In genomic region chr6:125748534-125749111, GRCh38 we compare ENCODE assay signal across 8 cellular contexts. TPM values are rescaled to one million over a fixed set of nuclear protein-coding genes. Genes with fewer than 3 reads are reported as not detected.
DNase-seq lines count a peak whose midpoint lies in the region; ATAC-seq and TF ChIP-seq lines count a peak whose summit lies in the region.

No MANE protein-coding gene starts in this region.

- peak overlapping the region; percentile 52 to 72 for H3K4me3 ChIP-seq in gastroesophageal sphincter
- H3K4me3 ChIP-seq in gastrocnemius medialis, result peak overlapping the region; percentile 73 to 86 (median 85)

- TF ChIP-seq POLR2A in gastroesophageal sphincter (IDR thresholded peaks at IDR 0.05) (no peak), gastrocnemius medialis (IDR thresholded peaks at IDR 0.05) (no peak)

- H3K4me1 ChIP-seq in gastroesophageal sphincter (peaks cover 0 to 38% (median 7%) of the 10 kb centered on the region in 3 donors), gastrocnemius medialis (peaks cover 12 to 34% of the 10 kb centered on the region in 2 donors)

- H3K36me3 ChIP-seq in gastroesophageal sphincter (no peaks in the 10 kb centered on the region), gastrocnemius medialis (no peaks in the 10 kb centered on the region)

- TF ChIP-seq RAD21 in Ishikawa (IDR thresholded peaks at IDR 0.05; ENCODE audit: low read depth), result no peak

- intact Hi-C loops in gastrocnemius medialis (cut with DNase I; ENCODE audit: low total_unique reads), result loop anchor here (1.0 to 5.0 kb wide), 7 partner anchors 32 to 786 kb away; partner anchors contain the start of gene RNF217

- TF ChIP-seq EP300 in Ishikawa (IDR thresholded peaks at IDR 0.05; ENCODE audit: borderline replicate concordance) (no peak), gastroesophageal sphincter (IDR thresholded peaks at IDR 0.05) (no peak)

- peak in 1 of 4 experiments; percentile 9 for TF ChIP-seq CTCF in gastroesophageal sphincter (IDR thresholded peaks at IDR 0.05)
- TF ChIP-seq CTCF in gastrocnemius medialis (IDR thresholded peaks at IDR 0.05 in 4 of 5, conservative IDR thresholded peaks at IDR 0.05 in 1 of 5), result no peak

- ATAC-seq in gastroesophageal sphincter (no peak), gastrocnemius medialis (peak; percentile 2), left lobe of liver (no peak), GM19397 (IDR thresholded peaks at IDR 0.05; ENCODE audit: unreplicated experiment) (no peak)

- WGBS in gastroesophageal sphincter (ENCODE audit: low coverage in 1 of 2), 2 donors, result 0 to 4% methylated on average over 7 to 13 of the region's 25 CpGs

- H3K27ac ChIP-seq in gastroesophageal sphincter, result peak overlapping the region; percentile 19 to 94 (median 82)
- peak overlapping the region; percentile 89 to 99 (median 94) for H3K27ac ChIP-seq in gastrocnemius medialis

- H3K9me3 ChIP-seq in gastroesophageal sphincter, result no peaks in the 10 kb centered on the region
- no peaks in the 10 kb centered on the region for H3K9me3 ChIP-seq in gastrocnemius medialis

- H3K27me3 ChIP-seq in gastroesophageal sphincter, result peaks cover 81% of the 10 kb centered on the region
- no peaks in the 10 kb centered on the region for H3K27me3 ChIP-seq in gastrocnemius medialis

- DNase-seq in D341Med (ENCODE audit: low spot score) (peak; percentile 50), gastrocnemius medialis (no peak), left lobe of liver (ENCODE audit: low spot score) (no peak), NCI-H187 treated with DMSO at 0.1 percent for 48 hours (lab: John Stamatoyannopoulos, UW) (no peak)
- DNase-seq in activated CD8-positive, alpha-beta memory T cell treated with anti-CD3 and anti-CD28 coated beads, Interleukin-2, amount 50 U/mL, for 48 hours, result peak; percentile 59

- in situ Hi-C loops in gastrocnemius medialis (cut with MboI; ENCODE audit: low sequenced_read_pairs in 4 of 4), result no loop called here

TF ChIP-seq in Ishikawa, 13 proteins besides CTCF, POLR2A, EP300 and RAD21:
- no peak for TF ChIP-seq TAF1 (IDR thresholded peaks at IDR 0.05; ENCODE audit: low read depth)
- peak; percentile 1; the same call in 1 of the 2 replicates for TF ChIP-seq MAX (IDR thresholded peaks at IDR 0.05)

RNA-seq across cellular contexts. Expression of gene HEY2, which starts 0.8 kb away (rescaled TPM):
- 1 to 10 TPM; 1.1 to 2.3 (median 2.1) TPM for total RNA-seq in gastroesophageal sphincter
- 1 to 10 TPM; 5.9 to 9.0 (median 7.4) TPM for total RNA-seq in gastrocnemius medialis
- 2.3 TPM for total RNA-seq in left lobe of liver

RNA-seq across cellular contexts. Expression of gene NCOA7, which starts 42.1 kb away (rescaled TPM):
- total RNA-seq in gastroesophageal sphincter (10 to 100 TPM; 18.1 to 31.4 (median 26.7) TPM), gastrocnemius medialis (1 to 10 TPM; 7.0 to 9.5 (median 9.2) TPM), left lobe of liver (12.4 TPM)

Comparison
In these comparisons a context has a peak if more than half of its experiments do, and no peak if none do; other contexts are left out.
1. DNase-seq: peak in D341Med (single experiment) and activated CD8-positive, alpha-beta memory T cell treated with anti-CD3 and anti-CD28 coated beads, Interleukin-2, amount 50 U/mL, for 48 hours (single experiment); none in gastrocnemius medialis (0 of 2), left lobe of liver (single experiment) and NCI-H187 treated with DMSO at 0.1 percent for 48 hours (single experiment).
2. ATAC-seq: peak in gastrocnemius medialis (2 of 2); none in gastroesophageal sphincter (single experiment), left lobe of liver (single experiment) and GM19397 (single experiment).